ENCODE assay signal across 13 cellular contexts in genomic region chr17:17088511-17089205, GRCh38. TPM values are rescaled to one million over a fixed set of nuclear protein-coding genes. Genes with fewer than 3 reads are reported as not detected.
DNase-seq lines count a peak whose midpoint lies in the region; ATAC-seq and TF ChIP-seq lines count a peak whose summit lies in the region.
"Had no signal": no experiment of that assay in that cellular context is flagged by ENCODE, and none has a peak within 500 bp of the region (broad histone marks: within the 10 kb centered on the region; RNA-seq: fewer than 3 reads in every experiment).

No MANE protein-coding gene starts in this region.

- H3K27ac Mint-ChIP-seq in T-helper 17 cell, result peak overlapping the region; percentile 65

- H3K4me1 ChIP-seq in left ventricle myocardium inferior, result peaks cover 95% of the 10 kb centered on the region

- no peaks in the 10 kb centered on the region for H3K27me3 Mint-ChIP-seq in T-helper 17 cell

- no peak for TF ChIP-seq CTCF in left ventricle myocardium inferior (IDR thresholded peaks at IDR 0.05; ENCODE audit: borderline replicate concordance)

- intact Hi-C loops in left ventricle myocardium inferior (cut with micrococcal nuclease) (no loop called here), Right ventricle myocardium inferior (cut with DNase I) (no loop called here)

- H3K4me3 ChIP-seq in left ventricle myocardium inferior, result no peak overlapping the region

- ATAC-seq in Right ventricle myocardium inferior (no peak), T-helper 17 cell (no peak), GM19035 (IDR thresholded peaks at IDR 0.05; ENCODE audit: unreplicated experiment) (no peak)

- H3K9me3 ChIP-seq in left ventricle myocardium inferior (replicated peaks) (no peaks in the 10 kb centered on the region), T-helper 17 cell (ENCODE audit: control insufficient read depth, low read length, poor library complexity, severe bottlenecking) (no peaks in the 10 kb centered on the region)

- H3K36me3 Mint-ChIP-seq in T-helper 17 cell (ENCODE audit: low read depth), result peaks cover 2% of the 10 kb centered on the region

- H3K27me3 ChIP-seq in left ventricle myocardium inferior (ENCODE audit: low read depth), result no peaks in the 10 kb centered on the region

- H3K27ac ChIP-seq in left ventricle myocardium inferior (replicated peaks), result peak overlapping the region; percentile 68

- H3K4me1 Mint-ChIP-seq in T-helper 17 cell, result peaks cover 46% of the 10 kb centered on the region

- DNase-seq in left ventricle myocardium inferior (no peak), Right ventricle myocardium inferior (ENCODE audit: missing footprints) (no peak), T-helper 17 cell (no peak), islet precursor cell (peak; percentile 45), A172 (ENCODE audit: low spot score) (no peak), globus pallidus (ENCODE audit: low spot score) (no peak), middle frontal gyrus (ENCODE audit: extremely low spot score, low spot score) (no peak)
- DNase-seq: activated T-cell treated with anti-CD3 and anti-CD28 coated beads, Interleukin-2, amount 50 U/mL, for 48 hours; KBM-7; NCI-H226; RPMI8226 had no signal

- H3K4me3 Mint-ChIP-seq in T-helper 17 cell, result no peak overlapping the region
- H3K4me3 Mint-ChIP-seq: neural crest cell had no signal

- H3K36me3 ChIP-seq in left ventricle myocardium inferior, result peaks cover 14% of the 10 kb centered on the region

RNA-seq across cellular contexts. Expression of gene MPRIP, which starts 46.4 kb away (rescaled TPM):
- total RNA-seq in left ventricle myocardium inferior (350 TPM), Right ventricle myocardium inferior (312 TPM), T-helper 17 cell (100 to 1,000 TPM; 268 to 269 TPM)
- 295 and 299 TPM in 2 replicates for total RNA-seq in A172 (2014; rRNA removed; shearing (Covaris generic))
